8 cellular contexts compared by ENCODE assay signal in genomic region chr1:112954945-112955677, GRCh38. TPM values are rescaled to one million over a fixed set of nuclear protein-coding genes. Genes with fewer than 3 reads are reported as not detected.
DNase-seq lines count a peak whose midpoint lies in the region; ATAC-seq, FAIRE-seq and TF ChIP-seq lines count a peak whose summit lies in the region.

No MANE protein-coding gene starts in this region.

- DNase-seq in D341Med (ENCODE audit: low spot score) (peak; percentile 70), HTR-8/SVneo (ENCODE audit: insufficient read length, low spot score) (peak; percentile 32), RWPE1 (ENCODE audit: low spot score) (peak; percentile 63), activated gamma-delta T cell (lab: John Stamatoyannopoulos, UW) (peak; percentile 32), nucleus accumbens (lab: John Stamatoyannopoulos, UW) (peak in 32 of 56 donors; percentile 11 to 76 (median 52)), tibial artery (peak; percentile 45 to 75)

- intact Hi-C loops in tibial artery (cut with DNase I; ENCODE audit: low total_unique reads): loop anchor here (5.0 to 10.0 kb wide), 2 partner anchors 240 to 558 kb away; partner anchors contain the start of genes CTTNBP2NL and PPM1J

- H3K4me3 ChIP-seq in gastroesophageal sphincter: peak overlapping the region; percentile 62 to 70
- peak overlapping the region; percentile 90 to 93 for H3K4me3 ChIP-seq in tibial artery

- H3K36me3 ChIP-seq in gastroesophageal sphincter (no peaks in the 10 kb centered on the region), tibial artery (no peaks in the 10 kb centered on the region)

- H3K27ac ChIP-seq in RWPE1 (peak overlapping the region; percentile 93), gastroesophageal sphincter (peak overlapping the region; percentile 78 to 97 (median 93)), tibial artery (peak overlapping the region; percentile 91 to 97)

- peaks cover 0 to 61% (median 10%) of the 10 kb centered on the region in 3 donors for H3K4me1 ChIP-seq in gastroesophageal sphincter
- peaks cover 0 to 36% (median 18%) of the 10 kb centered on the region in 4 donors for H3K4me1 ChIP-seq in tibial artery

- H3K27me3 ChIP-seq in gastroesophageal sphincter: no peaks in the 10 kb centered on the region
- no peaks in the 10 kb centered on the region for H3K27me3 ChIP-seq in tibial artery

- peak; percentile 19 for ATAC-seq in GM21367 (IDR thresholded peaks at IDR 0.05; ENCODE audit: unreplicated experiment)
- ATAC-seq in gastroesophageal sphincter: peak; percentile 2

- FAIRE-seq in HTR-8/SVneo (lab: Jason Lieb, UNC): no peak

- CTCF ChIA-PET in RWPE1 (lab: Yijun Ruan, JAX): interaction anchor here (1.0 to 1.4 kb wide), 2 partner anchors 145 to 146 kb away, joined by 3 read pairs; no protein-coding TSS in a partner anchor

- TF ChIP-seq CTCF in RWPE1 (conservative IDR thresholded peaks at IDR 0.05; ENCODE audit: low read depth) (no peak), gastroesophageal sphincter (IDR thresholded peaks at IDR 0.05) (peak in 2 of 4 experiments; percentile 12 to 15), tibial artery (IDR thresholded peaks at IDR 0.05) (no peak)

- POLR2A ChIA-PET in RWPE1 (lab: Yijun Ruan, JAX; ENCODE audit: low non-redundant PET): interaction anchor here (1.3 kb wide), 1 partner anchor 73 kb away, joined by 4 read pairs; no protein-coding TSS in a partner anchor

- TF ChIP-seq EP300 in gastroesophageal sphincter (IDR thresholded peaks at IDR 0.05): no peak

- no peak for TF ChIP-seq POLR2A in gastroesophageal sphincter (IDR thresholded peaks at IDR 0.05)

- 2 to 5% methylated on average over 11 to 20 of the region's 25 CpGs for WGBS in gastroesophageal sphincter (ENCODE audit: low coverage in 1 of 2), 2 donors

- H3K9me3 ChIP-seq in gastroesophageal sphincter (no peaks in the 10 kb centered on the region), tibial artery (no peaks in the 10 kb centered on the region)

RNA-seq across cellular contexts. Expression of gene SLC16A1, which starts 0.9 kb away (rescaled TPM):
- 10 to 100 TPM; 27.9 to 46.5 (median 36.9) TPM for total RNA-seq in gastroesophageal sphincter

Comparison
In these comparisons a context has a peak if more than half of its experiments do, and no peak if none do; other contexts are left out.
1. Peak in every context shown above with its lines: DNase-seq, ATAC-seq, H3K4me3 ChIP-seq and H3K27ac ChIP-seq.